ENCODE assay signal across 9 cellular contexts in the genomic region with DNA sequence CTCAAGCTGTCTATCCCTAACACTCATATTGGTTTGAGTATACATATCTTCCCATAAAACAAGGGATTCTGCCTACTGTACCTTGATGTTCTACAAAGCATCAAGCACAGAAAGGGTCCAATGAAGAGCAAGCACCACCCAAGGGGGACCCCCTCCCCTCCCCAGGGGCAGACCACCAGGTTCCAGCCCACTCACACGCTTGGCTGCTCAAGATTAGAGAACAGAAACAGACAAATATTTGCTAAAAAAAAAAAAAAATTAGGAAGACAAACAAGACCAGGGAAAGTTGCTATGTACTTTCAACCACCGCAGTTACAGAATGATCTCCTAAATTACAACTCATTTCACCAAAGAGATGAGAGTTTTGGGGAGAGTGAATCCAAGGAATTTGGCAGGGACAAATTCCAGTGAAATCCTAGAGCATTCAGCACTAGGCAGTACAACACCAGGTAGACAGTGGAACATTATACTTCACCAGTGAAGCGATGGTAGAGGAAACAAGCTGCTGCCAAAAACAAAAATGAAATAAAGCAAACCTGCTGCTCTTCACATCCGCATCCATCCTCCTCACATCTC. TPM values are rescaled to one million over a fixed set of nuclear protein-coding genes. Genes with fewer than 3 reads are reported as not detected.
DNase-seq lines count a peak whose midpoint lies in the region; ATAC-seq and TF ChIP-seq lines count a peak whose summit lies in the region.
"Had no signal": no experiment of that assay in that cellular context is flagged by ENCODE, and none has a peak within 500 bp of the region (broad histone marks: within the 10 kb centered on the region; RNA-seq: fewer than 3 reads in every experiment).

No MANE protein-coding gene starts in this region.

- DNase-seq in activated CD4-positive, alpha-beta T cell treated with anti-CD3 and anti-CD28 coated beads, Interleukin-2, amount 10 ng/mL, durations not matched to agents 24 days and 14 days = no peak
- DNase-seq in activated CD4-positive, alpha-beta T cell treated with anti-CD3 and anti-CD28 coated beads for 48 hours = no peak
- DNase-seq in Peyer's patch = no peak
- no peak for DNase-seq in gastrocnemius medialis
- no peak for DNase-seq in mucosa of descending colon
- DNase-seq in upper lobe of left lung = no peak
- DNase-seq: stimulated activated naive CD8-positive, alpha-beta T cell treated with anti-CD3 and anti-CD28 coated beads, Interleukin-15, Interleukin-2, amounts not matched to agents 100 U/mL and 50 U/mL, for 24 hours had no signal

- H3K9me3 ChIP-seq in Peyer's patch (no peaks in the 10 kb centered on the region), gastrocnemius medialis (no peaks in the 10 kb centered on the region), mucosa of descending colon (no peaks in the 10 kb centered on the region), upper lobe of left lung (no peaks in the 10 kb centered on the region)

- H3K36me3 ChIP-seq in Peyer's patch (no peaks in the 10 kb centered on the region), gastrocnemius medialis (no peaks in the 10 kb centered on the region), mucosa of descending colon (ENCODE audit: low read depth) (no peaks in the 10 kb centered on the region), upper lobe of left lung (no peaks in the 10 kb centered on the region)

- TF ChIP-seq CTCF in Peyer's patch (IDR thresholded peaks at IDR 0.05) (no peak), gastrocnemius medialis (IDR thresholded peaks at IDR 0.05 in 4 of 5, conservative IDR thresholded peaks at IDR 0.05 in 1 of 5) (no peak), mucosa of descending colon (IDR thresholded peaks at IDR 0.05) (no peak), upper lobe of left lung (IDR thresholded peaks at IDR 0.05) (no peak)

- H3K4me1 ChIP-seq in Peyer's patch (peaks cover 0 to 54% (median 6%) of the 10 kb centered on the region in 4 donors), gastrocnemius medialis (peaks cover 63 to 65% of the 10 kb centered on the region in 2 donors), mucosa of descending colon (ENCODE audit: low read depth) (peaks cover 37% of the 10 kb centered on the region), upper lobe of left lung (peaks cover 45 to 61% (median 47%) of the 10 kb centered on the region in 4 donors)

- WGBS in upper lobe of left lung, 2 donors = 62 to 83% methylated on average over 4 of the region's 4 CpGs

- peak overlapping the region; percentile 69 for H3K27ac Mint-ChIP-seq in activated CD4-positive, alpha-beta T cell treated with anti-CD3 and anti-CD28 coated beads, Interleukin-2, amount 10 ng/mL, durations not matched to agents 24 days and 14 days

- peaks cover 85% of the 10 kb centered on the region for H3K4me1 Mint-ChIP-seq in activated CD4-positive, alpha-beta T cell treated with anti-CD3 and anti-CD28 coated beads, Interleukin-2, amount 10 ng/mL, durations not matched to agents 24 days and 14 days

- H3K4me3 ChIP-seq in Peyer's patch (no peak overlapping the region), gastrocnemius medialis (no peak overlapping the region), mucosa of descending colon (no peak overlapping the region), upper lobe of left lung (no peak overlapping the region)

- H3K36me3 Mint-ChIP-seq in activated CD4-positive, alpha-beta T cell treated with anti-CD3 and anti-CD28 coated beads, Interleukin-2, amount 10 ng/mL, durations not matched to agents 24 days and 14 days (ENCODE audit: low read depth) = peaks cover 9% of the 10 kb centered on the region

- H3K27ac ChIP-seq in Peyer's patch (peak overlapping the region in 3 of 4 donors; percentile 19 to 52 (median 34)), gastrocnemius medialis (peak overlapping the region; percentile 39 to 98 (median 90)), upper lobe of left lung (no peak overlapping the region)

- intact Hi-C loops in activated CD4-positive, alpha-beta T cell treated with anti-CD3 and anti-CD28 coated beads, Interleukin-2, amount 10 ng/mL, durations not matched to agents 24 days and 14 days (cut with micrococcal nuclease) = loop anchor here (2.0 kb wide), 1 partner anchor 13 kb away; no protein-coding TSS in a partner anchor
- intact Hi-C loops in gastrocnemius medialis (cut with DNase I; ENCODE audit: low total_unique reads) (loop anchor here (5.0 to 10.0 kb wide), 2 partner anchors 41 to 219 kb away; partner anchors contain the start of genes C11orf54 and TAF1D), mucosa of descending colon (cut with DNase I, micrococcal nuclease) (no loop called here)

- no peaks in the 10 kb centered on the region for H3K27me3 ChIP-seq in Peyer's patch
- H3K27me3 ChIP-seq in gastrocnemius medialis = no peaks in the 10 kb centered on the region
- H3K27me3 ChIP-seq in upper lobe of left lung = no peaks in the 10 kb centered on the region

- in situ Hi-C loops in gastrocnemius medialis (cut with MboI; ENCODE audit: low sequenced_read_pairs in 4 of 4) = no loop called here

- ATAC-seq in GM21576 (IDR thresholded peaks at IDR 0.05; ENCODE audit: unreplicated experiment) = peak; percentile 30
- ATAC-seq in gastrocnemius medialis = no peak
- ATAC-seq in HG02642 (IDR thresholded peaks at IDR 0.05; ENCODE audit: poor library complexity, unreplicated experiment) = no peak
- no peak for ATAC-seq in mucosa of descending colon
- ATAC-seq in upper lobe of left lung (ENCODE audit: low FRiP score in 2 of 2) = no peak
- ATAC-seq: stimulated activated naive CD8-positive, alpha-beta T cell treated with anti-CD3 and anti-CD28 coated beads, Interleukin-15, Interleukin-2, amounts not matched to agents 100 U/mL and 50 U/mL, for 24 hours had no signal

- TF ChIP-seq POLR2A in Peyer's patch (IDR thresholded peaks at IDR 0.05) (no peak), gastrocnemius medialis (IDR thresholded peaks at IDR 0.05) (no peak), upper lobe of left lung (IDR thresholded peaks at IDR 0.05) (no peak)

- peak overlapping the region; percentile 55 for H3K4me3 Mint-ChIP-seq in activated CD4-positive, alpha-beta T cell treated with anti-CD3 and anti-CD28 coated beads, Interleukin-2, amount 10 ng/mL, durations not matched to agents 24 days and 14 days

- no peaks in the 10 kb centered on the region for H3K9me3 Mint-ChIP-seq in activated CD4-positive, alpha-beta T cell treated with anti-CD3 and anti-CD28 coated beads, Interleukin-2, amount 10 ng/mL, durations not matched to agents 24 days and 14 days

- TF ChIP-seq EP300 in upper lobe of left lung (IDR thresholded peaks at IDR 0.05) = no peak

- no peaks in the 10 kb centered on the region for H3K27me3 Mint-ChIP-seq in activated CD4-positive, alpha-beta T cell treated with anti-CD3 and anti-CD28 coated beads, Interleukin-2, amount 10 ng/mL, durations not matched to agents 24 days and 14 days

RNA-seq across cellular contexts. Expression of gene SMCO4, which starts 17.0 kb away (rescaled TPM):
- total RNA-seq in activated CD4-positive, alpha-beta T cell treated with anti-CD3 and anti-CD28 coated beads, Interleukin-2, amount 10 ng/mL, durations not matched to agents 24 days and 14 days = 30.0 and 33.7 TPM in 2 replicates
- total RNA-seq in Peyer's patch (10 to 100 TPM; 24.8 to 93.0 (median 40.2) TPM), gastrocnemius medialis (10 to 100 TPM in 2 of 4 donors, 1 to 10 TPM in 2; 3.1 to 18.1 (median 10.2) TPM), mucosa of descending colon (10 to 100 TPM; 37.5 to 75.4 (median 41.5) TPM), upper lobe of left lung (10 to 100 TPM; 13.6 to 62.4 (median 42.1) TPM)

Comparison
In these comparisons a context has a peak if more than half of its experiments do, and no peak if none do; other contexts are left out.
1. H3K27ac ChIP-seq: peak in Peyer's patch (3 of 4) and gastrocnemius medialis (4 of 4); none in upper lobe of left lung (0 of 4).
2. intact Hi-C loops: an anchor here in activated CD4-positive, alpha-beta T cell treated with anti-CD3 and anti-CD28 coated beads, Interleukin-2, amount 10 ng/mL, durations not matched to agents 24 days and 14 days (2.0 kb wide) and gastrocnemius medialis (5.0 to 10.0 kb wide); none called in mucosa of descending colon.